In the genomic region with DNA sequence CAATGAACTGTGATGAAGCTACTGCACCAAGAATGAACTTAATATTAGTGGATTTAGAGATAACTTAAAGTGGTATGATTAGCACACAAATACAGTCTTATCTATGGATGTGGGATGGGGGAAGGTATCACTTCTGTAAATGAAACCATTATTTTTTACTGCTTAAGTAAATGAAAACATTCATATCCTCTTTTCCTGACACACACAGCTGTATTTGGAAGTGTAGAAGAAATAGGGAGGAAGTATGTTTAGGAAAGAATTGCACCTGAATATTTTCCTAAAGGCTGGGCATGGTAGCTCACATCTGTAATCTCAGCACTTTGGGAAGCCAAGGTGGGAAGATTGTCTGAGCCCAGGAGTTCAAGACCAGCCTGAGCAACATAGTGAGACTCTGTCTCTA, we compare ENCODE assay signal across 12 cellular contexts.
DNase-seq lines count a peak whose midpoint lies in the region; ATAC-seq and TF ChIP-seq lines count a peak whose summit lies in the region.
"Had no signal": no experiment of that assay in that cellular context is flagged by ENCODE, and none has a peak within 500 bp of the region (broad histone marks: within the 10 kb centered on the region; RNA-seq: fewer than 3 reads in every experiment).

No MANE protein-coding gene starts in this region.

- peak overlapping the region; percentile 100 for H3K27ac Mint-ChIP-seq in T-helper 17 cell
- peak overlapping the region in 8 of 9 donors; percentile 83 to 100 (median 96) for H3K27ac Mint-ChIP-seq in naive thymus-derived CD4-positive, alpha-beta T cell

- intact Hi-C loops in naive thymus-derived CD4-positive, alpha-beta T cell (cut with micrococcal nuclease), result loop anchor here (5.0 to 10.0 kb wide), 3 partner anchors 283 to 1217 kb away; a partner anchor contains a TSS
- intact Hi-C loops in colonic mucosa (cut with DNase I), result no loop called here

- H3K27ac ChIP-seq in DOHH2 (ENCODE audit: low read depth, low read length) (peak overlapping the region; percentile 20), colonic mucosa (no peak overlapping the region)
- H3K27ac ChIP-seq in naive thymus-derived CD4-positive, alpha-beta T cell (ENCODE audit: low read depth, low read length), result peak overlapping the region; percentile 66
- H3K27ac ChIP-seq: C4-2B, WERI-Rb-1 had no signal

- H3K9me3 ChIP-seq in DOHH2 (ENCODE audit: control insufficient read depth, insufficient read depth, low read length) (no peaks in the 10 kb centered on the region), T-helper 17 cell (ENCODE audit: control insufficient read depth, low read length, poor library complexity, severe bottlenecking) (no peaks in the 10 kb centered on the region), colonic mucosa (no peaks in the 10 kb centered on the region)
- H3K9me3 ChIP-seq in naive thymus-derived CD4-positive, alpha-beta T cell (ENCODE audit: control insufficient read depth in 2 of 3, low read length in 3 of 3), result no peaks in the 10 kb centered on the region

- no peak overlapping the region for H3K9ac ChIP-seq in colonic mucosa (ENCODE audit: low read depth in 2 of 2, low read length in 2 of 2)

- H3K9me3 Mint-ChIP-seq in naive thymus-derived CD4-positive, alpha-beta T cell, result no peaks in the 10 kb centered on the region

- peaks cover 77% of the 10 kb centered on the region for H3K4me1 Mint-ChIP-seq in T-helper 17 cell
- peaks cover 43 to 99% (median 93%) of the 10 kb centered on the region in 7 donors for H3K4me1 Mint-ChIP-seq in naive thymus-derived CD4-positive, alpha-beta T cell

- no peaks in the 10 kb centered on the region; the same call in none of the 2 replicates for H3F3A ChIP-seq in DOHH2 (ENCODE audit: control insufficient read depth, insufficient read depth)

- H3K9me2 ChIP-seq in DOHH2 (replicated peaks; ENCODE audit: control insufficient read depth, low read length), result no peaks in the 10 kb centered on the region

- no peaks in the 10 kb centered on the region for H3K27me3 Mint-ChIP-seq in T-helper 17 cell
- no peaks in the 10 kb centered on the region for H3K27me3 Mint-ChIP-seq in naive thymus-derived CD4-positive, alpha-beta T cell

- CTCF ChIA-PET in naive thymus-derived CD4-positive, alpha-beta T cell (lab: Charles Lee), result interaction anchor here (0.6 to 1.3 kb wide), 3 partner anchors 9 to 85 kb away, joined by 3 to 4 read pairs (median 3); no protein-coding TSS in a partner anchor

- peaks cover 66% of the 10 kb centered on the region for H3K79me2 ChIP-seq in DOHH2 (ENCODE audit: control insufficient read depth, low read length)

- peak overlapping the region; percentile 96 for H3K4me2 ChIP-seq in DOHH2 (ENCODE audit: low read length)

- peak overlapping the region; percentile 1; the same call in 1 of the 2 replicates for H3K4me3 ChIP-seq in DOHH2 (ENCODE audit: low read length)
- H3K4me3 ChIP-seq in naive thymus-derived CD4-positive, alpha-beta T cell (ENCODE audit: low read length), result no peak overlapping the region
- no peak overlapping the region for H3K4me3 ChIP-seq in colonic mucosa
- H3K4me3 ChIP-seq: K562 had no signal

- no peak for TF ChIP-seq CTCF in DOHH2 (IDR thresholded peaks at IDR 0.05; ENCODE audit: low read depth, low read length, poor library complexity, severe bottlenecking)
- no peak for TF ChIP-seq CTCF in colonic mucosa (IDR thresholded peaks at IDR 0.05)

- DNase-seq in CD1c-positive myeloid dendritic cell (ENCODE audit: extremely low spot score), result peak; percentile 55
- DNase-seq in T-helper 17 cell, result no peak
- DNase-seq in naive thymus-derived CD4-positive, alpha-beta T cell, result no peak
- no peak for DNase-seq in activated gamma-delta T cell (lab: John Stamatoyannopoulos, UW)
- DNase-seq in colonic mucosa, result no peak
- DNase-seq: amniotic stem cell, NCI-H1436 treated with DMSO at 0.1 percent for 48 hours, WERI-Rb-1 had no signal

- POLR2A ChIA-PET in naive thymus-derived CD4-positive, alpha-beta T cell (lab: Charles Lee), result interaction anchor here (0.7 to 10.3 kb wide), 9 partner anchors 7 to 1510 kb away, joined by 3 to 200 read pairs (median 6); no protein-coding TSS in a partner anchor

- H3K4me3 Mint-ChIP-seq in T-helper 17 cell, result peak overlapping the region; percentile 39
- peak overlapping the region in 6 of 10 donors; percentile 26 to 72 (median 55) for H3K4me3 Mint-ChIP-seq in naive thymus-derived CD4-positive, alpha-beta T cell

- no peaks in the 10 kb centered on the region for H3K36me3 ChIP-seq in DOHH2 (ENCODE audit: control insufficient read depth, low read length)
- no peaks in the 10 kb centered on the region for H3K36me3 ChIP-seq in naive thymus-derived CD4-positive, alpha-beta T cell (ENCODE audit: control insufficient read depth in 2 of 3, insufficient read depth in 3 of 3, low read length in 3 of 3)
- H3K36me3 ChIP-seq in colonic mucosa, result no peaks in the 10 kb centered on the region
- H3K36me3 ChIP-seq: WERI-Rb-1 had no signal

- H3K36me3 Mint-ChIP-seq in T-helper 17 cell (ENCODE audit: low read depth), result no peaks in the 10 kb centered on the region
- peaks cover 0 to 4% (median 2%) of the 10 kb centered on the region in 5 donors for H3K36me3 Mint-ChIP-seq in naive thymus-derived CD4-positive, alpha-beta T cell

- H3K27me3 ChIP-seq in DOHH2 (ENCODE audit: control insufficient read depth, low read length), result no peaks in the 10 kb centered on the region
- no peaks in the 10 kb centered on the region for H3K27me3 ChIP-seq in naive thymus-derived CD4-positive, alpha-beta T cell (ENCODE audit: control insufficient read depth in 2 of 2, insufficient read depth in 2 of 2, low read length in 2 of 2)
- H3K27me3 ChIP-seq in colonic mucosa, result no peaks in the 10 kb centered on the region

- ATAC-seq in T-helper 17 cell (no peak), HG02970 (IDR thresholded peaks at IDR 0.05; ENCODE audit: low FRiP score, unreplicated experiment) (no peak)
- no peak for ATAC-seq in naive thymus-derived CD4-positive, alpha-beta T cell
- ATAC-seq: K562 had no signal

- H3K4me1 ChIP-seq in DOHH2 (ENCODE audit: control insufficient read depth, low read length), result peaks cover 98% of the 10 kb centered on the region
- H3K4me1 ChIP-seq in naive thymus-derived CD4-positive, alpha-beta T cell (ENCODE audit: control insufficient read depth in 2 of 2, insufficient read depth in 2 of 2, low read length in 2 of 2), result peaks cover 78 to 86% of the 10 kb centered on the region in 2 donors
- H3K4me1 ChIP-seq in colonic mucosa, result peaks cover 13% of the 10 kb centered on the region

- no peaks in the 10 kb centered on the region for H4K20me1 ChIP-seq in DOHH2 (ENCODE audit: control insufficient read depth, insufficient read depth, low read depth, low read length)
